In genomic region chr7:77657427-77658331, GRCh38 we compare ENCODE assay signal across 8 cellular contexts. TPM values are rescaled to one million over a fixed set of nuclear protein-coding genes. Genes with fewer than 3 reads are reported as not detected.
DNase-seq lines count a peak whose midpoint lies in the region; ATAC-seq and TF ChIP-seq lines count a peak whose summit lies in the region.

No MANE protein-coding gene starts in this region.

- H3K27me3 ChIP-seq in CD4-positive, CD25-positive, alpha-beta regulatory T cell (ENCODE audit: control insufficient read depth, insufficient read depth, low read length) = no peaks in the 10 kb centered on the region
- no peaks in the 10 kb centered on the region for H3K27me3 ChIP-seq in psoas muscle (ENCODE audit: insufficient read depth in 3 of 3, low read length in 2 of 3)

- DNase-seq in CD4-positive, CD25-positive, alpha-beta regulatory T cell = peak in 2 of 3 donors; percentile 53 to 65
- peak; percentile 10 for DNase-seq in NCI-H1048 (lab: John Stamatoyannopoulos, UW)
- peak; percentile 75 for DNase-seq in SKM-1 (lab: John Stamatoyannopoulos, UW; ENCODE audit: unreplicated experiment)
- peak; percentile 62 for DNase-seq in fibroblast of peridontal ligament (ENCODE audit: extremely low read depth)
- DNase-seq in psoas muscle = no peak
- DNase-seq in ureter (ENCODE audit: low spot score) = no peak
- DNase-seq in activated CD4-positive, alpha-beta T cell treated with anti-CD3 and anti-CD28 coated beads, Interleukin-2, amount 50 U/mL, for 4 hours = no peak

- H3K36me3 Mint-ChIP-seq in CD4-positive, CD25-positive, alpha-beta regulatory T cell = peaks cover 4% of the 10 kb centered on the region

- H3K4me3 Mint-ChIP-seq in CD4-positive, CD25-positive, alpha-beta regulatory T cell = peak overlapping the region in 1 of 4 donors; percentile 7

- H3K4me1 ChIP-seq in CD4-positive, CD25-positive, alpha-beta regulatory T cell (ENCODE audit: control insufficient read depth, insufficient read depth, low read length, poor library complexity, severe bottlenecking) = no peaks in the 10 kb centered on the region
- no peaks in the 10 kb centered on the region for H3K4me1 ChIP-seq in psoas muscle

- no peaks in the 10 kb centered on the region for H3K4me1 Mint-ChIP-seq in CD4-positive, CD25-positive, alpha-beta regulatory T cell

- ATAC-seq in CD4-positive, CD25-positive, alpha-beta regulatory T cell (ENCODE audit: low read depth in 2 of 2) = peak; percentile 50 to 53
- peak; percentile 53 for ATAC-seq in GM18907 (IDR thresholded peaks at IDR 0.05; ENCODE audit: unreplicated experiment)
- ATAC-seq in psoas muscle = peak in 2 of 4 donors; percentile 69 to 83

- intact Hi-C loops in psoas muscle (cut with DNase I) = loop anchor here (2.0 to 10.0 kb wide), 3 partner anchors 101 to 247 kb away; no protein-coding TSS in a partner anchor

- no peaks in the 10 kb centered on the region for H3K36me3 ChIP-seq in CD4-positive, CD25-positive, alpha-beta regulatory T cell (ENCODE audit: control insufficient read depth, insufficient read depth, low read length)
- peaks cover 0 to 12% of the 10 kb centered on the region in 2 donors for H3K36me3 ChIP-seq in psoas muscle (ENCODE audit: insufficient read depth in 1 of 2, low read depth in 1 of 2)

- H3K4me3 ChIP-seq in CD4-positive, CD25-positive, alpha-beta regulatory T cell (ENCODE audit: low read depth, low read length) = no peak overlapping the region
- no peak overlapping the region for H3K4me3 ChIP-seq in psoas muscle

- no peaks in the 10 kb centered on the region for H3K9me3 Mint-ChIP-seq in CD4-positive, CD25-positive, alpha-beta regulatory T cell

- TF ChIP-seq CTCF in psoas muscle (IDR thresholded peaks at IDR 0.05) = peak; percentile 59

- no peaks in the 10 kb centered on the region for H3K9me3 ChIP-seq in CD4-positive, CD25-positive, alpha-beta regulatory T cell (ENCODE audit: control insufficient read depth in 2 of 2, low read length in 2 of 2)
- no peaks in the 10 kb centered on the region for H3K9me3 ChIP-seq in psoas muscle

- no peak overlapping the region for H3K27ac ChIP-seq in CD4-positive, CD25-positive, alpha-beta regulatory T cell (ENCODE audit: insufficient read depth, low read length, poor library complexity, severe bottlenecking)
- H3K27ac ChIP-seq in psoas muscle = no peak overlapping the region

- no peak overlapping the region for H3K27ac Mint-ChIP-seq in CD4-positive, CD25-positive, alpha-beta regulatory T cell

- WGBS in psoas muscle, 3 donors = 89 to 100% (median 90%) methylated on average over 2 of the region's 2 CpGs

- H3K27me3 Mint-ChIP-seq in CD4-positive, CD25-positive, alpha-beta regulatory T cell = no peaks in the 10 kb centered on the region

RNA-seq across cellular contexts. Expression of gene RSBN1L, which starts 38.6 kb away (rescaled TPM):
- 31.8 TPM for total RNA-seq in CD4-positive, CD25-positive, alpha-beta regulatory T cell
- polyA plus RNA-seq in CD4-positive, CD25-positive, alpha-beta regulatory T cell = 1 to 10 TPM; 7.3 to 9.8 (median 8.0) TPM
- total RNA-seq in psoas muscle (10 to 100 TPM in 1 of 4 donors, 1 to 10 TPM in 3; 7.5 to 10.1 (median 8.6) TPM), ureter (27.7 TPM)
- 1 to 10 TPM; 2.0 to 7.8 (median 4.6) TPM for polyA plus RNA-seq in psoas muscle

Comparison
In these comparisons a context has a peak if more than half of its experiments do, and no peak if none do; other contexts are left out.
1. DNase-seq: peak in CD4-positive, CD25-positive, alpha-beta regulatory T cell (2 of 3), NCI-H1048 (single experiment), SKM-1 (single experiment) and fibroblast of peridontal ligament (single experiment); none in psoas muscle (0 of 2), ureter (single experiment) and activated CD4-positive, alpha-beta T cell treated with anti-CD3 and anti-CD28 coated beads, Interleukin-2, amount 50 U/mL, for 4 hours (0 of 2).